9 cellular contexts compared by ENCODE assay signal in genomic region chr20:49268600-49269365, GRCh38. TPM values are rescaled to one million over a fixed set of nuclear protein-coding genes. Genes with fewer than 3 reads are reported as not detected.
A peak's percentile ranks its signal among the peaks of the same experiment; 100 is the strongest.
DNase-seq lines count a peak whose midpoint lies in the region; ATAC-seq, FAIRE-seq and TF ChIP-seq lines count a peak whose summit lies in the region.
"Had no signal": no experiment of that assay in that cellular context is flagged by ENCODE, and none has a peak within 500 bp of the region (broad histone marks: within the 10 kb centered on the region; RNA-seq: fewer than 3 reads in every experiment).

No MANE protein-coding gene starts in this region.

- peak overlapping the region; percentile 16; the same call in 1 of the 2 replicates for H3K4me2 ChIP-seq in K562 (ENCODE audit: insufficient read depth, low read length)

- H3K9me3 Mint-ChIP-seq in IgD-negative memory B cell (peaks cover 0 to 3% (median 3%) of the 10 kb centered on the region in 3 donors), osteocyte (ENCODE audit: unreplicated experiment) (peaks cover 4% of the 10 kb centered on the region)

- H3K4me3 ChIP-seq in K562 = no peak overlapping the region
- H3K4me3 ChIP-seq: tibial nerve had no signal

- H3K27ac ChIP-seq in K562 (ENCODE audit: extremely low read depth, low read depth, low read length) = no peak overlapping the region
- H3K27ac ChIP-seq: tibial nerve had no signal

- H3K9me1 ChIP-seq in K562 (ENCODE audit: control insufficient read depth, insufficient read depth, low read length) = peaks cover 4% of the 10 kb centered on the region

- in situ Hi-C loops in K562 (cut with MboI) = no loop called here

- no peak for TF ChIP-seq CTCF in K562 (IDR thresholded peaks at IDR 0.05 in 2 of 3, conservative IDR thresholded peaks at IDR 0.05 in 1 of 3; ENCODE audit: insufficient read depth in 2 of 3, low read depth in 1 of 3, low read length in 3 of 3)
- no peak for TF ChIP-seq CTCF in osteocyte (IDR thresholded peaks at IDR 0.05)

- peaks cover 35 to 51% (median 37%) of the 10 kb centered on the region in 3 donors for H3K4me1 Mint-ChIP-seq in IgD-negative memory B cell
- H3K4me1 Mint-ChIP-seq in osteocyte (ENCODE audit: unreplicated experiment) = peaks cover 35% of the 10 kb centered on the region

- H3K36me3 Mint-ChIP-seq in IgD-negative memory B cell (peaks cover 24% of the 10 kb centered on the region), osteocyte (ENCODE audit: unreplicated experiment) (peaks cover 69% of the 10 kb centered on the region)

- H3K9ac ChIP-seq in K562 (ENCODE audit: insufficient read depth in 1 of 2, low read depth in 2 of 2, low read length in 2 of 2) = no peak overlapping the region

- no peak for TF ChIP-seq POLR2A in GM12892 (IDR thresholded peaks at IDR 0.05; ENCODE audit: low read depth, low read length)
- no peak for TF ChIP-seq POLR2A in K562 (conservative IDR thresholded peaks at IDR 0.05)

- H3K79me2 ChIP-seq in K562 (ENCODE audit: control insufficient read depth, insufficient read depth, low read length) = peaks cover 64% of the 10 kb centered on the region

- TF ChIP-seq RAD21 in K562 (CRISPR knock-in tag; conservative IDR thresholded peaks at IDR 0.05 in 1 of 2, IDR thresholded peaks at IDR 0.05 in 1 of 2) = no peak

- H3K36me3 ChIP-seq in K562 (ENCODE audit: control insufficient read depth, insufficient read depth, low read length) = peaks cover 77% of the 10 kb centered on the region

- WGBS in K562 (ENCODE audit: insufficient coverage, low coverage, missing lambda C conversion rate) = 85% methylated on average over 1 of the region's 1 CpG

- POLR2A ChIA-PET in K562 (lab: Yijun Ruan, JAX) = interaction anchor here (0.7 to 3.2 kb wide), 2 partner anchors 10 to 583 kb away, joined by 3 to 23 read pairs; partner anchors contain the start of gene ZNFX1

- no peaks in the 10 kb centered on the region for H3K27me3 ChIP-seq in K562 (ENCODE audit: control insufficient read depth in 2 of 2, insufficient read depth in 2 of 2, low read length in 2 of 2)
- H3K27me3 ChIP-seq: tibial nerve had no signal

- H4K20me1 ChIP-seq in K562 (replicated peaks; ENCODE audit: control insufficient read depth, insufficient read depth, low read length) = peaks cover 12% of the 10 kb centered on the region; the same call in 1 of the 2 replicates

- intact Hi-C loops in K562 (cut with micrococcal nuclease) = no loop called here

- CTCF ChIA-PET in K562 (lab: Yijun Ruan, JAX; ENCODE audit: low intra/inter-chr PET ratio) = no interaction called here

- no peaks in the 10 kb centered on the region for H3K9me3 ChIP-seq in K562 (replicated peaks; ENCODE audit: control insufficient read depth, insufficient read depth, low read depth, low read length)
- H3K9me3 ChIP-seq: tibial nerve had no signal

- ATAC-seq in K562 (no peak), GM18907 (IDR thresholded peaks at IDR 0.05; ENCODE audit: unreplicated experiment) (no peak), HG03139 (IDR thresholded peaks at IDR 0.05; ENCODE audit: unreplicated experiment) (no peak)

- no peak overlapping the region for H2AFZ ChIP-seq in K562 (ENCODE audit: low read depth, low read length)

- no peak for TF ChIP-seq EP300 in K562 (IDR thresholded peaks at IDR 0.05; ENCODE audit: low read length)

- H3K27ac Mint-ChIP-seq in IgD-negative memory B cell = peak overlapping the region in 2 of 3 donors; percentile 9 to 65
- H3K27ac Mint-ChIP-seq in osteocyte (ENCODE audit: unreplicated experiment) = peak overlapping the region; percentile 28

- peaks cover 0 to 8% of the 10 kb centered on the region in 2 experiments; a peak in 2 of 5 replicates for H3K4me1 ChIP-seq in K562 (replicated peaks in 1 of 2; ENCODE audit: control insufficient read depth in 2 of 2, insufficient read depth in 2 of 2, low read length in 2 of 2)

- DNase-seq in GM12892 (ENCODE audit: insufficient read length) = no peak
- no peak for DNase-seq in K562 (ENCODE audit: extremely low read depth in 1 of 4, low spot score in 3 of 4)
- DNase-seq in osteocyte (ENCODE audit: extremely low spot score, unreplicated experiment) = no peak
- no peak for DNase-seq in SIG-M5 treated with dmso at 0.1 percent for 504 hours (lab: John Stamatoyannopoulos, UW; ENCODE audit: unreplicated experiment)
- DNase-seq: NCI-H1694 had no signal

- H3K27me3 Mint-ChIP-seq in IgD-negative memory B cell (no peaks in the 10 kb centered on the region), osteocyte (ENCODE audit: unreplicated experiment) (no peaks in the 10 kb centered on the region)

- H3K4me3 Mint-ChIP-seq in IgD-negative memory B cell (peak overlapping the region; percentile 50 to 73 (median 66)), osteocyte (ENCODE audit: unreplicated experiment) (peak overlapping the region; percentile 54)

- FAIRE-seq in GM12892 (lab: Jason Lieb, UNC) = peak; percentile 86
- no peak for FAIRE-seq in K562 (lab: Jason Lieb, UNC)

- no TSS peak for BruUV-seq in K562 (replicated peaks; lab: Mats Ljungman, UMichigan)

TF ChIP-seq in K562, 482 proteins besides CTCF, POLR2A, EP300 and RAD21 (continues in another document):
- TF ChIP-seq PTRF (tag; IDR thresholded peaks at IDR 0.05) (no peak), SMARCB1 (IDR thresholded peaks at IDR 0.05; ENCODE audit: insufficient read length, low read depth) (no peak), DDX20 (tag; IDR thresholded peaks at IDR 0.05; ENCODE audit: low read depth) (no peak), CREBBP (IDR thresholded peaks at IDR 0.05; ENCODE audit: low read depth, low read length) (no peak), ZNF639 (CRISPR knock-in tag; conservative IDR thresholded peaks at IDR 0.05 in 1 of 2, IDR thresholded peaks at IDR 0.05 in 1 of 2) (no peak), ZKSCAN1 (IDR thresholded peaks at IDR 0.05; ENCODE audit: low read depth, low read length) (no peak), TOE1 (IDR thresholded peaks at IDR 0.05; ENCODE audit: borderline replicate concordance) (no peak), TOE1 (CRISPR knock-in tag; IDR thresholded peaks at IDR 0.05; ENCODE audit: borderline replicate concordance, low read depth) (no peak), HDGF (IDR thresholded peaks at IDR 0.05) (no peak), ZNF146 (CRISPR knock-in tag; IDR thresholded peaks at IDR 0.05; ENCODE audit: unreplicated experiment) (peak; percentile 94)

RNA-seq across cellular contexts. Expression of gene ZNFX1, which starts 9.1 kb away (rescaled TPM):
- polyA plus RNA-seq in GM12892 (2012; ENCODE audit: missing spikeins) = 12.1 TPM
- polyA plus RNA-seq in IgD-negative memory B cell = 45.2 TPM
- 34.0 and 34.5 TPM in 2 replicates for total RNA-seq in K562 (2011; cell fraction: chromatin; rRNA removed; ENCODE audit: low replicate concordance)
- total RNA-seq in K562 (2011; cell fraction: nucleolus; rRNA removed) = 14.8 and 15.7 TPM in 2 replicates
- total RNA-seq in K562 (2011; cell fraction: nucleoplasm; rRNA removed) = 12.4 and 17.1 TPM in 2 replicates
- 10.3 and 12.4 TPM in 2 replicates for total RNA-seq in K562 (2014; rRNA removed)
- total RNA-seq in K562 (2014; rRNA removed; fragmentation: Illumina TruSeq; extraction: Trizol) = 11.9 and 13.5 TPM in 2 replicates
- 12.4 and 13.8 TPM in 2 replicates for total RNA-seq in K562 (2015; rRNA removed; fragmentation: Illumina TruSeq; extraction: Trizol)
- 11.9 and 13.4 TPM in 2 replicates for total RNA-seq in K562 (2021)
- 2.5 and 3.8 TPM in 2 replicates for polyA plus RNA-seq in K562 (2011; rRNA removed)
- polyA plus RNA-seq in K562 (2011; cell fraction: cytosol; rRNA removed) = 3.5 and 4.1 TPM in 2 replicates
- polyA plus RNA-seq in K562 (2011; cell fraction: nucleus; rRNA removed) = 3.0 and 7.0 TPM in 2 replicates
- polyA plus RNA-seq in K562 (2012) = 6.0 and 6.5 TPM in 2 replicates
- polyA plus RNA-seq in K562 (2014; fragmentation: Illumina TruSeq; extraction: Trizol) = 10.4 and 11.6 TPM in 2 replicates
- polyA plus RNA-seq in K562 (2014; fragmentation: Nextera tagmentation; extraction: Ambion mirVana) = 1 to 10 TPM; 4.4 to 4.9 TPM
- 7.2 and 7.6 TPM in 2 replicates for polyA plus RNA-seq in K562 (2014; rRNA removed)
- 15.4 and 15.9 TPM in 2 replicates for polyA minus RNA-seq in K562 (2011; rRNA and poly(A)+ RNA removed)
- polyA minus RNA-seq in K562 (2011; cell fraction: cytosol; rRNA and poly(A)+ RNA removed) = 5.7 and 9.7 TPM in 2 replicates
- 9.0 and 12.0 TPM in 2 replicates for polyA minus RNA-seq in K562 (2011; cell fraction: nucleus; rRNA and poly(A)+ RNA removed)
- total RNA-seq in osteocyte = 48.1 and 51.6 TPM in 2 replicates

RNA-seq across cellular contexts. Expression of gene DDX27, which starts 49.6 kb away (rescaled TPM):
- polyA plus RNA-seq in GM12892 (2012; ENCODE audit: missing spikeins) = 35.6 TPM
- 62.8 TPM for polyA plus RNA-seq in IgD-negative memory B cell
- total RNA-seq in K562 (2011; cell fraction: chromatin; rRNA removed; ENCODE audit: low replicate concordance) = 54.3 and 76.9 TPM in 2 replicates
- 35.1 and 46.4 TPM in 2 replicates for total RNA-seq in K562 (2011; cell fraction: nucleolus; rRNA removed)
- total RNA-seq in K562 (2011; cell fraction: nucleoplasm; rRNA removed) = 42.4 and 57.7 TPM in 2 replicates
- 58.3 and 63.5 TPM in 2 replicates for total RNA-seq in K562 (2014; rRNA removed)
- total RNA-seq in K562 (2014; rRNA removed; fragmentation: Illumina TruSeq; extraction: Trizol) = 55.6 and 61.1 TPM in 2 replicates
- total RNA-seq in K562 (2015; rRNA removed; fragmentation: Illumina TruSeq; extraction: Trizol) = 65.3 and 69.6 TPM in 2 replicates
- 50.9 and 57.0 TPM in 2 replicates for total RNA-seq in K562 (2021)
- 32.0 and 33.6 TPM in 2 replicates for polyA plus RNA-seq in K562 (2011; rRNA removed)
- polyA plus RNA-seq in K562 (2011; cell fraction: cytosol; rRNA removed) = 43.5 and 94.1 TPM in 2 replicates
- 41.4 and 57.1 TPM in 2 replicates for polyA plus RNA-seq in K562 (2011; cell fraction: nucleus; rRNA removed)
- polyA plus RNA-seq in K562 (2012) = 38.4 and 44.4 TPM in 2 replicates
- polyA plus RNA-seq in K562 (2014; fragmentation: Illumina TruSeq; extraction: Trizol) = 77.0 and 79.3 TPM in 2 replicates
- polyA plus RNA-seq in K562 (2014; fragmentation: Nextera tagmentation; extraction: Ambion mirVana) = 10 to 100 TPM; 17.9 to 45.2 TPM
- polyA plus RNA-seq in K562 (2014; rRNA removed) = 57.1 and 63.2 TPM in 2 replicates
- 23.1 and 30.6 TPM in 2 replicates for polyA minus RNA-seq in K562 (2011; rRNA and poly(A)+ RNA removed)
- polyA minus RNA-seq in K562 (2011; cell fraction: cytosol; rRNA and poly(A)+ RNA removed) = 23.5 and 33.1 TPM in 2 replicates
- 19.5 and 22.4 TPM in 2 replicates for polyA minus RNA-seq in K562 (2011; cell fraction: nucleus; rRNA and poly(A)+ RNA removed)
- 30.5 and 34.1 TPM in 2 replicates for total RNA-seq in osteocyte
